19 cellular contexts compared by ENCODE assay signal in genomic region chr18:45110577-45111506, GRCh38.
A peak's percentile ranks its signal among the peaks of the same experiment; 100 is the strongest.
DNase-seq lines count a peak whose midpoint lies in the region; TF ChIP-seq lines count a peak whose summit lies in the region.
"Had no signal": no experiment of that assay in that cellular context is flagged by ENCODE, and none has a peak within 500 bp of the region (broad histone marks: within the 10 kb centered on the region; RNA-seq: fewer than 3 reads in every experiment).

No MANE protein-coding gene starts in this region.

- H3K4me1 Mint-ChIP-seq in Calu3 (ENCODE audit: low read depth, unreplicated experiment) = no peaks in the 10 kb centered on the region
- H3K4me1 Mint-ChIP-seq: activated CD4-positive, alpha-beta T cell treated with anti-CD3 and anti-CD28 coated beads, Interleukin-2, amount 10 ng/mL, durations not matched to agents 24 days and 14 days; activated naive CD8-positive, alpha-beta T cell treated with anti-CD3 and anti-CD28 coated beads, Interleukin-2, amount 10 ng/mL, durations not matched to agents 7 days and 5 days; neural crest cell had no signal

- no peak overlapping the region for H3K4me3 Mint-ChIP-seq in Calu3 (ENCODE audit: low read depth, unreplicated experiment)
- H3K4me3 Mint-ChIP-seq: activated CD4-positive, alpha-beta T cell treated with anti-CD3 and anti-CD28 coated beads, Interleukin-2, amount 10 ng/mL, durations not matched to agents 24 days and 14 days; activated naive CD8-positive, alpha-beta T cell treated with anti-CD3 and anti-CD28 coated beads, Interleukin-2, amount 10 ng/mL, durations not matched to agents 7 days and 5 days; IgD-negative memory B cell; neural crest cell had no signal

- CTCF ChIA-PET in Calu3 (lab: Charles Lee) = no interaction called here

- H3K4me1 ChIP-seq in osteoblast (ENCODE audit: insufficient read depth, low read length) = peaks cover 14% of the 10 kb centered on the region

- H3K27ac Mint-ChIP-seq in Calu3 (ENCODE audit: unreplicated experiment) = no peak overlapping the region
- H3K27ac Mint-ChIP-seq: activated CD4-positive, alpha-beta T cell treated with anti-CD3 and anti-CD28 coated beads, Interleukin-2, amount 10 ng/mL, durations not matched to agents 24 days and 14 days; activated naive CD8-positive, alpha-beta T cell treated with anti-CD3 and anti-CD28 coated beads, Interleukin-2, amount 10 ng/mL, durations not matched to agents 7 days and 5 days; IgD-negative memory B cell had no signal

- TF ChIP-seq CTCF in fibroblast of pulmonary artery (IDR thresholded peaks at IDR 0.05; ENCODE audit: low read length, missing control alignments) (no peak), osteoblast (IDR thresholded peaks at IDR 0.05; ENCODE audit: extremely low read depth, low read depth, low read length) (no peak), Calu3 (IDR thresholded peaks at IDR 0.05; ENCODE audit: unreplicated experiment) (no peak)

- H3K36me3 ChIP-seq in MG63 (no peaks in the 10 kb centered on the region), osteoblast (ENCODE audit: insufficient read depth, low read length) (no peaks in the 10 kb centered on the region)

- H3K4me3 ChIP-seq in MG63 = no peak overlapping the region
- H3K4me3 ChIP-seq in fibroblast of pulmonary artery (replicated peaks; ENCODE audit: low read depth, low read length) = no peak overlapping the region
- peak overlapping the region; percentile 21 for H3K4me3 ChIP-seq in osteoblast (ENCODE audit: insufficient read depth, low read length)

- no peak overlapping the region for H2AFZ ChIP-seq in osteoblast (ENCODE audit: low read length)

- H3K27me3 ChIP-seq in MG63 (no peaks in the 10 kb centered on the region), osteoblast (ENCODE audit: insufficient read depth, low read length) (peaks cover 4% of the 10 kb centered on the region)

- DNase-seq in AG08395 (ENCODE audit: low spot score) (peak; percentile 35), MG63 (peak; percentile 58), fibroblast of pulmonary artery (ENCODE audit: low read depth) (peak; percentile 8), osteoblast (ENCODE audit: insufficient read length, low spot score, missing footprints) (peak; percentile 71), NCI-H82 (lab: John Stamatoyannopoulos, UW) (no peak), occipital lobe (lab: John Stamatoyannopoulos, UW) (no peak), Calu3 (no peak), NCI-H69 (lab: John Stamatoyannopoulos, UW) (no peak)
- DNase-seq: ACHN; activated CD4-positive, alpha-beta T cell treated with anti-CD3 and anti-CD28 coated beads, Interleukin-2, amount 10 ng/mL, durations not matched to agents 24 days and 14 days; activated naive CD8-positive, alpha-beta T cell treated with anti-CD3 and anti-CD28 coated beads, Interleukin-2, amount 10 ng/mL, durations not matched to agents 7 days and 5 days; activated T-cell treated with anti-CD3 and anti-CD28 coated beads, Interleukin-2, amount 50 U/mL, for 1 hour; NCI-H1694; NCI-H774; small intestine; stimulated activated naive CD4-positive, alpha-beta T cell treated with Interleukin-2 at 50 U/mL for 16 hours; T1000 had no signal

- no peaks in the 10 kb centered on the region for H4K20me1 ChIP-seq in osteoblast (ENCODE audit: insufficient read depth, low read length)

- BruUV-seq in Calu3 (replicated peaks; lab: Mats Ljungman, UMichigan) = no TSS peak

- H3K27ac ChIP-seq in osteoblast (ENCODE audit: low read depth, low read length) = no peak overlapping the region

- peaks cover 2% of the 10 kb centered on the region for H3K9me3 Mint-ChIP-seq in Calu3 (ENCODE audit: low read depth, unreplicated experiment)
- H3K9me3 Mint-ChIP-seq: activated CD4-positive, alpha-beta T cell treated with anti-CD3 and anti-CD28 coated beads, Interleukin-2, amount 10 ng/mL, durations not matched to agents 24 days and 14 days; activated naive CD8-positive, alpha-beta T cell treated with anti-CD3 and anti-CD28 coated beads, Interleukin-2, amount 10 ng/mL, durations not matched to agents 7 days and 5 days; IgD-negative memory B cell had no signal

- no peaks in the 10 kb centered on the region for H3K79me2 ChIP-seq in osteoblast (ENCODE audit: insufficient read depth, low read length)

- intact Hi-C loops in Calu3 (cut with micrococcal nuclease; ENCODE audit: unreplicated experiment) = no loop called here

- H3K4me2 ChIP-seq in osteoblast (ENCODE audit: insufficient read depth, low read length) = peak overlapping the region; percentile 62

- H3K36me3 Mint-ChIP-seq in Calu3 (ENCODE audit: insufficient read depth, unreplicated experiment) = no peaks in the 10 kb centered on the region
- H3K36me3 Mint-ChIP-seq: activated naive CD8-positive, alpha-beta T cell treated with anti-CD3 and anti-CD28 coated beads, Interleukin-2, amount 10 ng/mL, durations not matched to agents 7 days and 5 days; IgD-negative memory B cell had no signal

- no peaks in the 10 kb centered on the region; the same call in 1 of the 2 replicates for H3K9me3 ChIP-seq in MG63
- H3K9me3 ChIP-seq in osteoblast (ENCODE audit: low read depth, low read length) = no peaks in the 10 kb centered on the region

- peaks cover 39% of the 10 kb centered on the region for H3K27me3 Mint-ChIP-seq in Calu3 (ENCODE audit: unreplicated experiment)

Comparison
In these comparisons a context has a peak if more than half of its experiments do, and no peak if none do; other contexts are left out.
1. DNase-seq: peak in AG08395 (single experiment), MG63 (single experiment), fibroblast of pulmonary artery (single experiment) and osteoblast (single experiment); none in NCI-H82 (single experiment), occipital lobe (single experiment), Calu3 (single experiment) and NCI-H69 (single experiment).